23 cellular contexts compared by ENCODE assay signal in the genomic region with DNA sequence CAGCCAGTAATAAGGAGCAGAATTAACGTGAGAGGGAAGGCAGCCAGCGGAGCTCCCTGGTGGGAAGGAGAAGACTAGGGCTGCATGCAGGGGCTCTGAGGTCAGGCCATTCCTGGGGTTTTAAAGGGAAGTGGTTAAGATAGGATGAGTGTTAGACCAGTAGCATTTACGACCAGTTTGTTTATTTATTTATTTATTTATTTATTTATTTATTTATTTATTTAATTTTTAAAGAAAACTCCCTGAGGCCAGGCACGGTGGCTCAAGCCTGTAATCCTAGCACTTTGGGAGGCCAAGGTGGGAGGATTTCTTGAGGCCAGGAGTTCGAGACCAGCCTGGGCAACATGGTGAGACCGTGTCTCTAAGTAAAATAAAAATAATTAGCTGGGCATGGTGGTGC.
DNase-seq lines count a peak whose midpoint lies in the region; ATAC-seq, FAIRE-seq and TF ChIP-seq lines count a peak whose summit lies in the region.
"Had no signal": no experiment of that assay in that cellular context is flagged by ENCODE, and none has a peak within 500 bp of the region (broad histone marks: within the 10 kb centered on the region; RNA-seq: fewer than 3 reads in every experiment).

No MANE protein-coding gene starts in this region.

- TF ChIP-seq EP300 in A549 (IDR thresholded peaks at IDR 0.05), result no peak

- peaks cover 3% of the 10 kb centered on the region for H3K27me3 Mint-ChIP-seq in GM23338 (ENCODE audit: insufficient read depth, low read depth, poor library complexity)
- H3K27me3 Mint-ChIP-seq in neural progenitor cell (ENCODE audit: insufficient read depth, low read depth), result peaks cover 7% of the 10 kb centered on the region

- H3K27ac ChIP-seq in A549 (no peak overlapping the region), GM23338 (ENCODE audit: low read depth) (peak overlapping the region; percentile 57; the same call in 1 of the 2 replicates), neural progenitor cell (peak overlapping the region; percentile 92), MM.1S (ENCODE audit: low read length) (no peak overlapping the region)
- H3K27ac ChIP-seq: GM23248 had no signal

- CTCF ChIA-PET in A549 (lab: Yijun Ruan, JAX), result no interaction called here

- TF ChIP-seq POLR2A in A549 (IDR thresholded peaks at IDR 0.05; ENCODE audit: low read length), result no peak

- DNase-seq in A549 (ENCODE audit: low read depth in 1 of 2, low spot score in 1 of 2), result no peak
- peak; percentile 33 for DNase-seq in GM23338 (ENCODE audit: low spot score)
- DNase-seq in astrocyte of the hippocampus (ENCODE audit: low read depth, low spot score), result peak; percentile 29
- DNase-seq in neural progenitor cell (ENCODE audit: low spot score), result no peak
- DNase-seq in MM.1S, result no peak
- DNase-seq in nucleus accumbens (lab: John Stamatoyannopoulos, UW), result no peak
- DNase-seq: DMS79, GM23248, KG1, MV-4-11, NCI-H1105 treated with DMSO at 0.1 percent for 48 hours, NCI-H2029 treated with DMSO at 0.1 percent for 48 hours, NCI-H226, NCI-H510A treated with DMSO at 0.1 percent for 48 hours, NCI-H748 treated with DMSO at 0.1 percent for 48 hours, PC-9, RPMI8226, SHP77 had no signal

- ATAC-seq in A549 (no peak), GM23338 (peak; percentile 14; the same call in 1 of the 3 replicates), GM18517 (IDR thresholded peaks at IDR 0.05; ENCODE audit: unreplicated experiment) (no peak)
- ATAC-seq: GM12878 had no signal

- H3K27ac Mint-ChIP-seq in GM23338, result no peak overlapping the region
- no peak overlapping the region for H3K27ac Mint-ChIP-seq in neural progenitor cell
- H3K27ac Mint-ChIP-seq: B cell, CD14-positive monocyte had no signal

- H3K9ac ChIP-seq in neural progenitor cell (no peak overlapping the region), MM.1S (ENCODE audit: low read length) (no peak overlapping the region)
- H3K9ac ChIP-seq: GM23248 had no signal

- H3K9me3 Mint-ChIP-seq in GM23338 (no peaks in the 10 kb centered on the region; the same call in 2 of the 3 replicates), neural progenitor cell (no peaks in the 10 kb centered on the region)

- H4K20me1 ChIP-seq in GM23338 (replicated peaks; ENCODE audit: insufficient read depth) (no peaks in the 10 kb centered on the region), neural progenitor cell (ENCODE audit: low read depth) (peaks cover 4% of the 10 kb centered on the region), MM.1S (ENCODE audit: insufficient read depth, low read length) (no peaks in the 10 kb centered on the region)

- no peak overlapping the region for H3K4me3 Mint-ChIP-seq in GM23338
- H3K4me3 Mint-ChIP-seq in neural progenitor cell, result no peak overlapping the region
- H3K4me3 Mint-ChIP-seq: B cell, CD14-positive monocyte had no signal

- H3F3A ChIP-seq in GM23338 (replicated peaks; ENCODE audit: low read depth), result no peaks in the 10 kb centered on the region
- H3F3A ChIP-seq in neural progenitor cell (ENCODE audit: low read depth), result peaks cover 45% of the 10 kb centered on the region
- no peaks in the 10 kb centered on the region for H3F3A ChIP-seq in MM.1S (ENCODE audit: insufficient read depth, low read length)

- H3K4me1 Mint-ChIP-seq in GM23338 (peaks cover 49% of the 10 kb centered on the region), neural progenitor cell (peaks cover 64% of the 10 kb centered on the region)
- H3K4me1 Mint-ChIP-seq: B cell, CD14-positive monocyte had no signal

- POLR2A ChIA-PET in A549 (lab: Yijun Ruan, JAX), result no interaction called here

- H3K9me3 ChIP-seq in A549 (no peaks in the 10 kb centered on the region), neural progenitor cell (ENCODE audit: low read depth) (no peaks in the 10 kb centered on the region), MM.1S (replicated peaks; ENCODE audit: insufficient read depth, low read length) (no peaks in the 10 kb centered on the region)

- 0 out of 3 replicates have a peak, but pooled peaks cover 4% of the 10 kb centered on the region for H3K4me1 ChIP-seq in A549
- peaks cover 28% of the 10 kb centered on the region for H3K4me1 ChIP-seq in GM23338 (ENCODE audit: insufficient read depth)
- H3K4me1 ChIP-seq in neural progenitor cell, result peaks cover 85% of the 10 kb centered on the region
- H3K4me1 ChIP-seq in MM.1S (ENCODE audit: low read length), result no peaks in the 10 kb centered on the region

- H3K36me3 ChIP-seq in GM23338 (ENCODE audit: insufficient read depth) (no peaks in the 10 kb centered on the region), neural progenitor cell (no peaks in the 10 kb centered on the region), MM.1S (replicated peaks; ENCODE audit: insufficient read depth, low read length) (no peaks in the 10 kb centered on the region)

- H3K27me3 ChIP-seq in GM23338 (ENCODE audit: insufficient read depth), result no peaks in the 10 kb centered on the region
- no peaks in the 10 kb centered on the region for H3K27me3 ChIP-seq in neural progenitor cell
- no peaks in the 10 kb centered on the region for H3K27me3 ChIP-seq in MM.1S (replicated peaks; ENCODE audit: insufficient read depth, low read length)

- 72% methylated on average over 6 of the region's 6 CpGs for WGBS in A549 (ENCODE audit: missing lambda C conversion rate)

- H3K4me2 ChIP-seq in A549 (no peak overlapping the region), GM23338 (no peak overlapping the region; the same call in 1 of the 2 replicates), neural progenitor cell (peak overlapping the region; percentile 46), MM.1S (ENCODE audit: low read depth, low read length) (no peak overlapping the region)
- H3K4me2 ChIP-seq: PC-9 had no signal

- H3K9me2 ChIP-seq in GM23338 (ENCODE audit: insufficient read depth), result 0 out of 2 replicates have a peak, but pooled peaks cover 5% of the 10 kb centered on the region
- no peaks in the 10 kb centered on the region for H3K9me2 ChIP-seq in MM.1S (replicated peaks; ENCODE audit: insufficient read depth, low read length)

- H3K79me2 ChIP-seq in GM23338 (replicated peaks; ENCODE audit: insufficient read depth), result no peaks in the 10 kb centered on the region
- peaks cover 86% of the 10 kb centered on the region for H3K79me2 ChIP-seq in neural progenitor cell (ENCODE audit: low read depth)
- H3K79me2 ChIP-seq in MM.1S (ENCODE audit: low read length), result no peaks in the 10 kb centered on the region

- FAIRE-seq in A549 (lab: Jason Lieb, UNC), result no peak
- FAIRE-seq: A204.1, GM12878 had no signal

- H3K36me3 Mint-ChIP-seq in GM23338 (ENCODE audit: low read depth), result no peaks in the 10 kb centered on the region
- H3K36me3 Mint-ChIP-seq in neural progenitor cell, result peaks cover 7% of the 10 kb centered on the region
- H3K36me3 Mint-ChIP-seq: CD14-positive monocyte had no signal

- TF ChIP-seq CTCF in A549 (IDR thresholded peaks at IDR 0.05), result no peak
- no peak for TF ChIP-seq CTCF in GM23338 (conservative IDR thresholded peaks at IDR 0.05; ENCODE audit: low read depth in 2 of 2)
- no peak for TF ChIP-seq CTCF in neural progenitor cell (IDR thresholded peaks at IDR 0.05)
- no peak for TF ChIP-seq CTCF in MM.1S (IDR thresholded peaks at IDR 0.05; ENCODE audit: low read length)

- H3K4me3 ChIP-seq in A549 (no peak overlapping the region), GM23338 (no peak overlapping the region), neural progenitor cell (no peak overlapping the region), MM.1S (ENCODE audit: low read length) (no peak overlapping the region)
- H3K4me3 ChIP-seq: GM12878, GM23248, PC-9 had no signal

- TF ChIP-seq RAD21 in A549 (conservative IDR thresholded peaks at IDR 0.05 in 1 of 2, IDR thresholded peaks at IDR 0.05 in 1 of 2), result no peak

- H2AFZ ChIP-seq in GM23338, result no peak overlapping the region
- H2AFZ ChIP-seq in neural progenitor cell (replicated peaks), result no peak overlapping the region
- no peak overlapping the region for H2AFZ ChIP-seq in MM.1S (ENCODE audit: low read length)
- H2AFZ ChIP-seq: GM23248, PC-9 had no signal

TF ChIP-seq in A549, 52 proteins besides CTCF, POLR2A, EP300 and RAD21:
- TF ChIP-seq PHF8 (IDR thresholded peaks at IDR 0.05; ENCODE audit: borderline replicate concordance, low read depth), result no peak
- peak; percentile 45 for TF ChIP-seq ZC3H11A (IDR thresholded peaks at IDR 0.05)
TF ChIP-seq in A549: peak in this region for 1.

TF ChIP-seq in GM23338, 12 proteins besides CTCF, POLR2A, EP300 and RAD21 (continues in another document):
- TF ChIP-seq, protein P1, sequence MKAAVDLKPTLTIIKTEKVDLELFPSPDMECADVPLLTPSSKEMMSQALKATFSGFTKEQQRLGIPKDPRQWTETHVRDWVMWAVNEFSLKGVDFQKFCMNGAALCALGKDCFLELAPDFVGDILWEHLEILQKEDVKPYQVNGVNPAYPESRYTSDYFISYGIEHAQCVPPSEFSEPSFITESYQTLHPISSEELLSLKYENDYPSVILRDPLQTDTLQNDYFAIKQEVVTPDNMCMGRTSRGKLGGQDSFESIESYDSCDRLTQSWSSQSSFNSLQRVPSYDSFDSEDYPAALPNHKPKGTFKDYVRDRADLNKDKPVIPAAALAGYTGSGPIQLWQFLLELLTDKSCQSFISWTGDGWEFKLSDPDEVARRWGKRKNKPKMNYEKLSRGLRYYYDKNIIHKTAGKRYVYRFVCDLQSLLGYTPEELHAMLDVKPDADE (IDR thresholded peaks at IDR 0.05), result no peak
- TF ChIP-seq EZH2phosphoT487 (IDR thresholded peaks at IDR 0.05; ENCODE audit: unreplicated experiment), result no peak
- TF ChIP-seq, protein P2, sequence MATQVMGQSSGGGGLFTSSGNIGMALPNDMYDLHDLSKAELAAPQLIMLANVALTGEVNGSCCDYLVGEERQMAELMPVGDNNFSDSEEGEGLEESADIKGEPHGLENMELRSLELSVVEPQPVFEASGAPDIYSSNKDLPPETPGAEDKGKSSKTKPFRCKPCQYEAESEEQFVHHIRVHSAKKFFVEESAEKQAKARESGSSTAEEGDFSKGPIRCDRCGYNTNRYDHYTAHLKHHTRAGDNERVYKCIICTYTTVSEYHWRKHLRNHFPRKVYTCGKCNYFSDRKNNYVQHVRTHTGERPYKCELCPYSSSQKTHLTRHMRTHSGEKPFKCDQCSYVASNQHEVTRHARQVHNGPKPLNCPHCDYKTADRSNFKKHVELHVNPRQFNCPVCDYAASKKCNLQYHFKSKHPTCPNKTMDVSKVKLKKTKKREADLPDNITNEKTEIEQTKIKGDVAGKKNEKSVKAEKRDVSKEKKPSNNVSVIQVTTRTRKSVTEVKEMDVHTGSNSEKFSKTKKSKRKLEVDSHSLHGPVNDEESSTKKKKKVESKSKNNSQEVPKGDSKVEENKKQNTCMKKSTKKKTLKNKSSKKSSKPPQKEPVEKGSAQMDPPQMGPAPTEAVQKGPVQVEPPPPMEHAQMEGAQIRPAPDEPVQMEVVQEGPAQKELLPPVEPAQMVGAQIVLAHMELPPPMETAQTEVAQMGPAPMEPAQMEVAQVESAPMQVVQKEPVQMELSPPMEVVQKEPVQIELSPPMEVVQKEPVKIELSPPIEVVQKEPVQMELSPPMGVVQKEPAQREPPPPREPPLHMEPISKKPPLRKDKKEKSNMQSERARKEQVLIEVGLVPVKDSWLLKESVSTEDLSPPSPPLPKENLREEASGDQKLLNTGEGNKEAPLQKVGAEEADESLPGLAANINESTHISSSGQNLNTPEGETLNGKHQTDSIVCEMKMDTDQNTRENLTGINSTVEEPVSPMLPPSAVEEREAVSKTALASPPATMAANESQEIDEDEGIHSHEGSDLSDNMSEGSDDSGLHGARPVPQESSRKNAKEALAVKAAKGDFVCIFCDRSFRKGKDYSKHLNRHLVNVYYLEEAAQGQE (IDR thresholded peaks at IDR 0.05; ENCODE audit: unreplicated experiment), result no peak
- TF ChIP-seq EZH2 (IDR thresholded peaks at IDR 0.05; ENCODE audit: low read depth, unreplicated experiment), result no peak

Comparison
In these comparisons a context has a peak if more than half of its experiments do, and no peak if none do; other contexts are left out.
1. DNase-seq: peak in GM23338 (single experiment) and astrocyte of the hippocampus (single experiment); none in A549 (0 of 2), neural progenitor cell (single experiment), MM.1S (single experiment) and nucleus accumbens (0 of 56).
2. H3K27ac ChIP-seq: peak in GM23338 (single experiment) and neural progenitor cell (single experiment); none in A549 (0 of 2) and MM.1S (single experiment).